In genomic region chr1:15929258-15929935, GRCh38 we compare ENCODE assay signal across 30 cellular contexts. TPM values are rescaled to one million over a fixed set of nuclear protein-coding genes. Genes with fewer than 3 reads are reported as not detected.
DNase-seq lines count a peak whose midpoint lies in the region; TF ChIP-seq lines count a peak whose summit lies in the region.
"Had no signal": no experiment of that assay in that cellular context is flagged by ENCODE, and none has a peak within 500 bp of the region (broad histone marks: within the 10 kb centered on the region; RNA-seq: fewer than 3 reads in every experiment).

No MANE protein-coding gene starts in this region.

- no peaks in the 10 kb centered on the region for H3K27me3 Mint-ChIP-seq in activated T-helper 1 cell treated with anti-CD3 and anti-CD28 coated beads, Interleukin-12 subunit alpha, Interleukin-12 subunit beta, Interleukin-2, Interleukin-4 antibody, amounts not matched to agents 30 ng/mL and 10 ng/mL and 1 ng/mL, durations not matched to agents 14 hours and 24 hours and 36 hours (ENCODE audit: insufficient read depth)
- H3K27me3 Mint-ChIP-seq: activated CD4-positive, alpha-beta T cell treated with anti-CD3 and anti-CD28 coated beads, Interleukin-2, amount 10 ng/mL, durations not matched to agents 7 days and 5 days; activated naive CD4-positive, alpha-beta T cell treated with anti-CD3 and anti-CD28 coated beads, Interleukin-2, amount 10 ng/mL, durations not matched to agents 7 days and 5 days; T-cell had no signal

- peaks cover 5% of the 10 kb centered on the region for H3K4me1 Mint-ChIP-seq in activated T-helper 1 cell treated with anti-CD3 and anti-CD28 coated beads, Interleukin-12 subunit alpha, Interleukin-12 subunit beta, Interleukin-2, Interleukin-4 antibody, amounts not matched to agents 30 ng/mL and 10 ng/mL and 1 ng/mL, durations not matched to agents 14 hours and 24 hours and 36 hours (ENCODE audit: low read depth)
- H3K4me1 Mint-ChIP-seq: activated CD4-positive, alpha-beta T cell treated with anti-CD3 and anti-CD28 coated beads, Interleukin-2, amount 10 ng/mL, durations not matched to agents 7 days and 5 days; activated naive CD4-positive, alpha-beta T cell treated with anti-CD3 and anti-CD28 coated beads, Interleukin-2, amount 10 ng/mL, durations not matched to agents 7 days and 5 days; nephron progenitor cell; T-cell had no signal

- H3K27ac Mint-ChIP-seq in activated T-helper 1 cell treated with anti-CD3 and anti-CD28 coated beads, Interleukin-12 subunit alpha, Interleukin-12 subunit beta, Interleukin-2, Interleukin-4 antibody, amounts not matched to agents 30 ng/mL and 10 ng/mL and 1 ng/mL, durations not matched to agents 14 hours and 24 hours and 36 hours = peak overlapping the region; percentile 33
- H3K27ac Mint-ChIP-seq: activated CD4-positive, alpha-beta T cell treated with anti-CD3 and anti-CD28 coated beads, Interleukin-2, amount 10 ng/mL, durations not matched to agents 7 days and 5 days had no signal

- H3K36me3 ChIP-seq in osteoblast (ENCODE audit: insufficient read depth, low read length) = peaks cover 81% of the 10 kb centered on the region

- no peaks in the 10 kb centered on the region for H3K79me2 ChIP-seq in osteoblast (ENCODE audit: insufficient read depth, low read length)

- DNase-seq in G401 (ENCODE audit: low spot score) (peak; percentile 94), osteoblast (ENCODE audit: insufficient read length, low spot score, missing footprints) (peak; percentile 18), NCI-H1105 (lab: John Stamatoyannopoulos, UW) (no peak), A172 (ENCODE audit: low spot score) (no peak), NOMO-1 treated with dmso at 0.1 percent for 144 hours (lab: John Stamatoyannopoulos, UW; ENCODE audit: unreplicated experiment) (no peak)
- DNase-seq in activated T-helper 1 cell treated with anti-CD3 and anti-CD28 coated beads, Interleukin-12 subunit alpha, Interleukin-12 subunit beta, Interleukin-2, Interleukin-4 antibody, amounts not matched to agents 30 ng/mL and 10 ng/mL and 1 ng/mL, durations not matched to agents 14 hours and 24 hours and 36 hours (ENCODE audit: low spot score) = no peak
- DNase-seq: activated CD4-positive, alpha-beta T cell treated with anti-CD3 and anti-CD28 coated beads, Interleukin-2, amount 10 ng/mL, durations not matched to agents 7 days and 5 days; activated naive CD4-positive, alpha-beta T cell treated with anti-CD3 and anti-CD28 coated beads, Interleukin-2, amount 10 ng/mL, durations not matched to agents 7 days and 5 days; activated T-cell treated with anti-CD3 and anti-CD28 coated beads, Interleukin-2, amount 50 U/mL, for 48 hours; Caco-2; dermis blood vessel endothelial cell; DMS79; esophagus squamous epithelium; foreskin keratinocyte; GF-D8; heart right ventricle; KBM-7; lower lobe of right lung; NCI-H1092 treated with DMSO at 0.1 percent for 48 hours; NCI-H187; NCI-H2171 treated with DMSO at 0.1 percent for 48 hours; NCI-H526; nephron progenitor cell; PC-3; retina; stimulated activated naive CD8-positive, alpha-beta T cell treated with anti-CD3 and anti-CD28 coated beads, Interleukin-15, Interleukin-2, amounts not matched to agents 100 U/mL and 50 U/mL, for 24 hours; T-cell; tibial artery had no signal

- no peaks in the 10 kb centered on the region for H3K9me3 ChIP-seq in osteoblast (ENCODE audit: low read depth, low read length)
- H3K9me3 ChIP-seq: Caco-2, esophagus squamous epithelium, heart right ventricle, lower lobe of right lung, tibial artery had no signal

- H3K9me3 Mint-ChIP-seq in activated T-helper 1 cell treated with anti-CD3 and anti-CD28 coated beads, Interleukin-12 subunit alpha, Interleukin-12 subunit beta, Interleukin-2, Interleukin-4 antibody, amounts not matched to agents 30 ng/mL and 10 ng/mL and 1 ng/mL, durations not matched to agents 14 hours and 24 hours and 36 hours = no peaks in the 10 kb centered on the region
- H3K9me3 Mint-ChIP-seq: activated CD4-positive, alpha-beta T cell treated with anti-CD3 and anti-CD28 coated beads, Interleukin-2, amount 10 ng/mL, durations not matched to agents 7 days and 5 days; activated naive CD4-positive, alpha-beta T cell treated with anti-CD3 and anti-CD28 coated beads, Interleukin-2, amount 10 ng/mL, durations not matched to agents 7 days and 5 days; T-cell; WTC11 had no signal

- intact Hi-C loops in activated T-helper 1 cell treated with anti-CD3 and anti-CD28 coated beads, Interleukin-12 subunit alpha, Interleukin-12 subunit beta, Interleukin-2, Interleukin-4 antibody, amounts not matched to agents 30 ng/mL and 10 ng/mL and 1 ng/mL, durations not matched to agents 14 hours and 24 hours and 36 hours (cut with micrococcal nuclease) = no loop called here

- in situ Hi-C loops in G401 (cut with HindIII; ENCODE audit: low sequenced_read_pairs) = no loop called here

- H3K36me3 Mint-ChIP-seq in activated T-helper 1 cell treated with anti-CD3 and anti-CD28 coated beads, Interleukin-12 subunit alpha, Interleukin-12 subunit beta, Interleukin-2, Interleukin-4 antibody, amounts not matched to agents 30 ng/mL and 10 ng/mL and 1 ng/mL, durations not matched to agents 14 hours and 24 hours and 36 hours (ENCODE audit: low read depth) = peaks cover 66% of the 10 kb centered on the region

- H2AFZ ChIP-seq in osteoblast (ENCODE audit: low read length) = no peak overlapping the region

- H3K27ac ChIP-seq in cingulate gyrus (ENCODE audit: low read depth, low read length) (peak overlapping the region; percentile 51), osteoblast (ENCODE audit: low read depth, low read length) (no peak overlapping the region)
- H3K27ac ChIP-seq: esophagus squamous epithelium, foreskin keratinocyte, heart right ventricle, lower lobe of right lung, tibial artery had no signal

- no peak overlapping the region for H3K4me2 ChIP-seq in osteoblast (ENCODE audit: insufficient read depth, low read length)

- TF ChIP-seq CTCF in osteoblast (IDR thresholded peaks at IDR 0.05; ENCODE audit: extremely low read depth, low read depth, low read length) = no peak

- H3K4me3 Mint-ChIP-seq in activated T-helper 1 cell treated with anti-CD3 and anti-CD28 coated beads, Interleukin-12 subunit alpha, Interleukin-12 subunit beta, Interleukin-2, Interleukin-4 antibody, amounts not matched to agents 30 ng/mL and 10 ng/mL and 1 ng/mL, durations not matched to agents 14 hours and 24 hours and 36 hours = no peak overlapping the region
- H3K4me3 Mint-ChIP-seq: activated CD4-positive, alpha-beta T cell treated with anti-CD3 and anti-CD28 coated beads, Interleukin-2, amount 10 ng/mL, durations not matched to agents 7 days and 5 days; activated naive CD4-positive, alpha-beta T cell treated with anti-CD3 and anti-CD28 coated beads, Interleukin-2, amount 10 ng/mL, durations not matched to agents 7 days and 5 days; nephron progenitor cell; T-cell; WTC11 had no signal

- no peak overlapping the region for H3K4me3 ChIP-seq in osteoblast (ENCODE audit: insufficient read depth, low read length)
- H3K4me3 ChIP-seq: esophagus squamous epithelium, heart right ventricle, lower lobe of right lung, tibial artery had no signal

- H3K4me1 ChIP-seq in osteoblast (ENCODE audit: insufficient read depth, low read length) = peaks cover 9% of the 10 kb centered on the region
- H3K4me1 ChIP-seq: foreskin keratinocyte, lower lobe of right lung had no signal

- no peaks in the 10 kb centered on the region for H3K27me3 ChIP-seq in osteoblast (ENCODE audit: insufficient read depth, low read length)
- H3K27me3 ChIP-seq: esophagus squamous epithelium, foreskin keratinocyte, heart right ventricle, tibial artery had no signal

- no peaks in the 10 kb centered on the region for H4K20me1 ChIP-seq in osteoblast (ENCODE audit: insufficient read depth, low read length)

RNA-seq across cellular contexts. Expression of gene ZBTB17, which starts 46.5 kb away (rescaled TPM):
- total RNA-seq in G401 (2014; rRNA removed; shearing (Covaris generic)) = 32.8 and 43.4 TPM in 2 replicates
- 62.6 and 68.8 TPM in 2 replicates for total RNA-seq in activated T-helper 1 cell treated with anti-CD3 and anti-CD28 coated beads, Interleukin-12 subunit alpha, Interleukin-12 subunit beta, Interleukin-2, Interleukin-4 antibody, amounts not matched to agents 30 ng/mL and 10 ng/mL and 1 ng/mL, durations not matched to agents 14 hours and 24 hours and 36 hours
- total RNA-seq in osteoblast = 25.0 and 29.7 TPM in 2 replicates
- total RNA-seq in A172 (2014; rRNA removed; shearing (Covaris generic)) = 23.8 and 25.1 TPM in 2 replicates

Comparison
In these comparisons a context has a peak if more than half of its experiments do, and no peak if none do; other contexts are left out.
1. DNase-seq: peak in G401 (single experiment) and osteoblast (single experiment); none in activated T-helper 1 cell treated with anti-CD3 and anti-CD28 coated beads, Interleukin-12 subunit alpha, Interleukin-12 subunit beta, Interleukin-2, Interleukin-4 antibody, amounts not matched to agents 30 ng/mL and 10 ng/mL and 1 ng/mL, durations not matched to agents 14 hours and 24 hours and 36 hours (single experiment), NCI-H1105 (single experiment), A172 (single experiment) and NOMO-1 treated with dmso at 0.1 percent for 144 hours (single experiment).